ENCODE assay signal across 1 cellular context in genomic region chr3:27532931-27533607, GRCh38.
TF ChIP-seq lines count a peak whose summit lies in the region.

No MANE protein-coding gene starts in this region.

TF ChIP-seq in SK-N-SH, 30 proteins besides CTCF, POLR2A, EP300 and RAD21 (continued from another document):
- TF ChIP-seq, protein P1, sequence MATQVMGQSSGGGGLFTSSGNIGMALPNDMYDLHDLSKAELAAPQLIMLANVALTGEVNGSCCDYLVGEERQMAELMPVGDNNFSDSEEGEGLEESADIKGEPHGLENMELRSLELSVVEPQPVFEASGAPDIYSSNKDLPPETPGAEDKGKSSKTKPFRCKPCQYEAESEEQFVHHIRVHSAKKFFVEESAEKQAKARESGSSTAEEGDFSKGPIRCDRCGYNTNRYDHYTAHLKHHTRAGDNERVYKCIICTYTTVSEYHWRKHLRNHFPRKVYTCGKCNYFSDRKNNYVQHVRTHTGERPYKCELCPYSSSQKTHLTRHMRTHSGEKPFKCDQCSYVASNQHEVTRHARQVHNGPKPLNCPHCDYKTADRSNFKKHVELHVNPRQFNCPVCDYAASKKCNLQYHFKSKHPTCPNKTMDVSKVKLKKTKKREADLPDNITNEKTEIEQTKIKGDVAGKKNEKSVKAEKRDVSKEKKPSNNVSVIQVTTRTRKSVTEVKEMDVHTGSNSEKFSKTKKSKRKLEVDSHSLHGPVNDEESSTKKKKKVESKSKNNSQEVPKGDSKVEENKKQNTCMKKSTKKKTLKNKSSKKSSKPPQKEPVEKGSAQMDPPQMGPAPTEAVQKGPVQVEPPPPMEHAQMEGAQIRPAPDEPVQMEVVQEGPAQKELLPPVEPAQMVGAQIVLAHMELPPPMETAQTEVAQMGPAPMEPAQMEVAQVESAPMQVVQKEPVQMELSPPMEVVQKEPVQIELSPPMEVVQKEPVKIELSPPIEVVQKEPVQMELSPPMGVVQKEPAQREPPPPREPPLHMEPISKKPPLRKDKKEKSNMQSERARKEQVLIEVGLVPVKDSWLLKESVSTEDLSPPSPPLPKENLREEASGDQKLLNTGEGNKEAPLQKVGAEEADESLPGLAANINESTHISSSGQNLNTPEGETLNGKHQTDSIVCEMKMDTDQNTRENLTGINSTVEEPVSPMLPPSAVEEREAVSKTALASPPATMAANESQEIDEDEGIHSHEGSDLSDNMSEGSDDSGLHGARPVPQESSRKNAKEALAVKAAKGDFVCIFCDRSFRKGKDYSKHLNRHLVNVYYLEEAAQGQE (IDR thresholded peaks at IDR 0.05; ENCODE audit: low read depth, low read length): no peak
- TF ChIP-seq, protein P2, sequence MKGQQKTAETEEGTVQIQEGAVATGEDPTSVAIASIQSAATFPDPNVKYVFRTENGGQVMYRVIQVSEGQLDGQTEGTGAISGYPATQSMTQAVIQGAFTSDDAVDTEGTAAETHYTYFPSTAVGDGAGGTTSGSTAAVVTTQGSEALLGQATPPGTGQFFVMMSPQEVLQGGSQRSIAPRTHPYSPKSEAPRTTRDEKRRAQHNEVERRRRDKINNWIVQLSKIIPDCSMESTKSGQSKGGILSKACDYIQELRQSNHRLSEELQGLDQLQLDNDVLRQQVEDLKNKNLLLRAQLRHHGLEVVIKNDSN (IDR thresholded peaks at IDR 0.05; ENCODE audit: borderline replicate concordance, low read depth): no peak
